In the genomic region with DNA sequence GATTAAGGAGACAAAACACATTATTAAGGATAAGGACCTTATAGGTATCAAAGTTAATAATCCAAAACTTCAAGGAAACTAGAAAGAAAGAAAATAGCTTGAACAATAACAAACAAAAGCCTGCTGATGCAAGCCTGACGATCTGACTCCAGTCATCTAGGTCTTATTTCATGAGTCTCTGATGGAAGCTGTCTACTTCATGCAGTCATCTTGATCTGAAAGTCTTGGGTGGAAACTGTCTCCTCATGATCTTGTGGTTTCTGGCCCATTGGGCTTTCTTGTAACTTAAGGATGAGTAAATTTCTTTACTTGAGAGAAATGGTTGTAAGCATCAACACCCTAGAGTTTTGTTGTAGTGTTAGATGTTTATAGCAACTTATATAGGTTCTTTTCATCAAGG, we compare ENCODE assay signal across 16 cellular contexts. TPM values are rescaled to one million over a fixed set of nuclear protein-coding genes. Genes with fewer than 3 reads are reported as not detected.
DNase-seq lines count a peak whose midpoint lies in the region; ATAC-seq and TF ChIP-seq lines count a peak whose summit lies in the region.
"Had no signal": no experiment of that assay in that cellular context is flagged by ENCODE, and none has a peak within 500 bp of the region (broad histone marks: within the 10 kb centered on the region; RNA-seq: fewer than 3 reads in every experiment).

No MANE protein-coding gene starts in this region.

- peak; percentile 50 for DNase-seq in GM13977 (ENCODE audit: low spot score)
- DNase-seq in hypothalamus (lab: John Stamatoyannopoulos, UW) = no peak
- DNase-seq in RKO (ENCODE audit: low spot score) = no peak
- DNase-seq in foreskin melanocyte = no peak
- DNase-seq in mucosa of gallbladder (ENCODE audit: low spot score) = no peak
- DNase-seq: activated CD8-positive, alpha-beta memory T cell treated with anti-CD3 and anti-CD28 coated beads, Interleukin-2, amount 50 U/mL, for 4 hours; adrenal gland; HCEC 1CT; NCI-H1417; NCI-H510A; stimulated activated CD4-positive, alpha-beta T cell treated with anti-CD3 and anti-CD28 coated beads, Interleukin-2, amount 100 ng/mL, for 24 hours; stimulated activated CD8-positive, alpha-beta memory T cell treated with anti-CD3 and anti-CD28 coated beads, Interleukin-4, amount 100 ng/mL, for 48 hours had no signal

- in situ Hi-C loops in GM13977 (cut with MboI; ENCODE audit: low pct_unique_long_range_greater_than_20kb, low sequenced_read_pairs, unreplicated experiment) = loop anchor here (10.0 kb wide), 1 partner anchor 63 kb away; no protein-coding TSS in a partner anchor

- ATAC-seq in GM18868 (IDR thresholded peaks at IDR 0.05; ENCODE audit: unreplicated experiment) = peak; percentile 25
- ATAC-seq in HG02852 (IDR thresholded peaks at IDR 0.05; ENCODE audit: unreplicated experiment) = peak; percentile 33
- ATAC-seq in HG03520 (IDR thresholded peaks at IDR 0.05; ENCODE audit: unreplicated experiment) = peak; percentile 27
- ATAC-seq: SK-N-SH treated with all-trans-retinoic acid at 6 μM for 48 hours had no signal

- TF ChIP-seq CTCF in GM13977 (IDR thresholded peaks at IDR 0.05; ENCODE audit: extremely low read depth, insufficient read depth, missing control alignments) = no peak

RNA-seq across cellular contexts. Expression of a gene that starts 20.6 kb away (rescaled TPM):
- 45.1 TPM for total RNA-seq in mucosa of gallbladder

RNA-seq across cellular contexts. Expression of a gene that starts 21.5 kb away (rescaled TPM):
- 4.0 TPM for total RNA-seq in mucosa of gallbladder
